ENCODE assay signal across 20 cellular contexts in the genomic region with DNA sequence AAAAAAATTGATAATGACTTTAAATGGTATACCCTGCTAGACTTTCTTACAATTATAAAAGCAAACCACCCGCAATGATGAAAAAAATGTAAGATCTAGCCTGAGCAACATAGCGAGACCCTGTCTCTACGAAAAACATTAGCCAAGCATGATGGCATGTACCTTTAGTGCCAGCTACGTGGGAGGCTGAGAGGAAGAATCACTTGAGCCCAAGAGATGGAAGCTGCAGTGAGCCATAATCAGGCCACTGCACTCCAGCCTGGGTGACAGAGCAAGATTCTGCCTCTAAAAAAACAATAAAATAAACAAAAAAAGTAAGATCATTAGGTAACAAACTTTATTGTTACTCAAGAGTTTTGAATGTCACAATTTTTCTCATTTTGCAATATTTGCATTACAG. TPM values are rescaled to one million over a fixed set of nuclear protein-coding genes. Genes with fewer than 3 reads are reported as not detected.
DNase-seq lines count a peak whose midpoint lies in the region; ATAC-seq, FAIRE-seq and TF ChIP-seq lines count a peak whose summit lies in the region.
"Had no signal": no experiment of that assay in that cellular context is flagged by ENCODE, and none has a peak within 500 bp of the region (broad histone marks: within the 10 kb centered on the region; RNA-seq: fewer than 3 reads in every experiment).

No MANE protein-coding gene starts in this region.

- H3K9me3 ChIP-seq in astrocyte (ENCODE audit: insufficient read depth, low read depth, low read length) (no peaks in the 10 kb centered on the region), neutrophil (no peaks in the 10 kb centered on the region), OCI-LY7 (ENCODE audit: low read length) (no peaks in the 10 kb centered on the region)

- H2AFZ ChIP-seq in astrocyte (ENCODE audit: low read depth, low read length) (no peak overlapping the region), OCI-LY7 (ENCODE audit: low read length) (no peak overlapping the region)

- H3K9ac ChIP-seq in astrocyte (ENCODE audit: low read length) = no peak overlapping the region

- H3K27ac ChIP-seq in astrocyte (ENCODE audit: low read depth, low read length) = no peak overlapping the region
- peak overlapping the region; percentile 37 for H3K27ac ChIP-seq in neutrophil
- H3K27ac ChIP-seq in OCI-LY7 (ENCODE audit: low read depth, low read length, poor library complexity, severe bottlenecking) = no peak overlapping the region
- H3K27ac ChIP-seq: C4-2B had no signal

- no peaks in the 10 kb centered on the region for H4K20me1 ChIP-seq in astrocyte (ENCODE audit: insufficient read depth, low read length)
- no peaks in the 10 kb centered on the region for H4K20me1 ChIP-seq in OCI-LY7 (ENCODE audit: insufficient read depth, low read length)

- peaks cover 55% of the 10 kb centered on the region for H3K36me3 ChIP-seq in astrocyte (ENCODE audit: insufficient read depth, low read length)
- peaks cover 92% of the 10 kb centered on the region for H3K36me3 ChIP-seq in neutrophil
- peaks cover 52% of the 10 kb centered on the region for H3K36me3 ChIP-seq in OCI-LY7 (ENCODE audit: insufficient read depth, low read length)

- CTCF ChIA-PET in OCI-LY7 (lab: Charles Lee; ENCODE audit: unreplicated experiment) = no interaction called here

- intact Hi-C loops in OCI-LY7 (cut with micrococcal nuclease; ENCODE audit: unreplicated experiment) = no loop called here

- H3K4me1 ChIP-seq in astrocyte (ENCODE audit: insufficient read depth, low read length) (no peaks in the 10 kb centered on the region), neutrophil (ENCODE audit: control insufficient read depth in 1 of 2, insufficient read depth in 1 of 2, low read depth in 1 of 2, low read length in 1 of 2) (peaks cover 8 to 11% of the 10 kb centered on the region in 2 experiments), OCI-LY7 (ENCODE audit: insufficient read depth, low read length, poor library complexity, severe bottlenecking) (no peaks in the 10 kb centered on the region)

- FAIRE-seq in astrocyte (lab: Jason Lieb, UNC) = no peak
- FAIRE-seq: A204.1, GM12892, GM18507 had no signal

- DNase-seq in stimulated activated naive CD8-positive, alpha-beta T cell treated with anti-CD3 and anti-CD28 coated beads, Interleukin-15, Interleukin-2, amounts not matched to agents 100 U/mL and 50 U/mL, for 24 hours = no peak
- peak; percentile 12 for DNase-seq in astrocyte (ENCODE audit: low read depth)
- no peak for DNase-seq in nephron progenitor cell
- no peak for DNase-seq in Ammon's horn (ENCODE audit: low spot score)
- no peak for DNase-seq in OCI-LY7 (ENCODE audit: low spot score)
- DNase-seq: ACHN; CD4-positive, alpha-beta memory T cell; DMS153; DMS79; GDM1; GOT3; H7; HFFc6 had no signal

- peak overlapping the region; percentile 22 for H3K27ac Mint-ChIP-seq in stimulated activated naive CD8-positive, alpha-beta T cell treated with anti-CD3 and anti-CD28 coated beads, Interleukin-15, Interleukin-2, amounts not matched to agents 100 ng/mL and 50 ng/mL, for 24 hours
- H3K27ac Mint-ChIP-seq in astrocyte (ENCODE audit: unreplicated experiment) = no peak overlapping the region
- H3K27ac Mint-ChIP-seq in nephron progenitor cell = no peak overlapping the region
- H3K27ac Mint-ChIP-seq: CD4-positive, alpha-beta memory T cell; HFFc6 had no signal

- POLR2A ChIA-PET in OCI-LY7 (lab: Charles Lee) = no interaction called here

- no peaks in the 10 kb centered on the region for H3K9me2 ChIP-seq in OCI-LY7 (ENCODE audit: insufficient read depth, low read length)

- H3K4me1 Mint-ChIP-seq in stimulated activated naive CD8-positive, alpha-beta T cell treated with anti-CD3 and anti-CD28 coated beads, Interleukin-15, Interleukin-2, amounts not matched to agents 100 ng/mL and 50 ng/mL, for 24 hours (ENCODE audit: low read depth) = no peaks in the 10 kb centered on the region
- no peaks in the 10 kb centered on the region for H3K4me1 Mint-ChIP-seq in astrocyte (ENCODE audit: low read depth, unreplicated experiment)
- H3K4me1 Mint-ChIP-seq in nephron progenitor cell = no peaks in the 10 kb centered on the region
- H3K4me1 Mint-ChIP-seq: CD4-positive, alpha-beta memory T cell had no signal

- no peak overlapping the region for H3K4me3 Mint-ChIP-seq in stimulated activated naive CD8-positive, alpha-beta T cell treated with anti-CD3 and anti-CD28 coated beads, Interleukin-15, Interleukin-2, amounts not matched to agents 100 ng/mL and 50 ng/mL, for 24 hours
- no peak overlapping the region for H3K4me3 Mint-ChIP-seq in astrocyte (ENCODE audit: unreplicated experiment)
- no peak overlapping the region for H3K4me3 Mint-ChIP-seq in nephron progenitor cell
- H3K4me3 Mint-ChIP-seq: CD4-positive, alpha-beta memory T cell; HFFc6 had no signal

- TF ChIP-seq CTCF in astrocyte (IDR thresholded peaks at IDR 0.05; ENCODE audit: insufficient read depth, low read depth, low read length) = no peak
- TF ChIP-seq CTCF in neutrophil (IDR thresholded peaks at IDR 0.05) = no peak
- no peak for TF ChIP-seq CTCF in nephron progenitor cell (IDR thresholded peaks at IDR 0.05)
- no peak for TF ChIP-seq CTCF in OCI-LY7 (conservative IDR thresholded peaks at IDR 0.05; ENCODE audit: low read length)

- H3K79me2 ChIP-seq in astrocyte (ENCODE audit: insufficient read depth, low read length) = no peaks in the 10 kb centered on the region
- no peaks in the 10 kb centered on the region for H3K79me2 ChIP-seq in OCI-LY7 (ENCODE audit: insufficient read depth, low read depth, low read length)

- no peaks in the 10 kb centered on the region for H3K27me3 Mint-ChIP-seq in stimulated activated naive CD8-positive, alpha-beta T cell treated with anti-CD3 and anti-CD28 coated beads, Interleukin-15, Interleukin-2, amounts not matched to agents 100 ng/mL and 50 ng/mL, for 24 hours
- H3K27me3 Mint-ChIP-seq in astrocyte (ENCODE audit: low read depth, unreplicated experiment) = no peaks in the 10 kb centered on the region
- H3K27me3 Mint-ChIP-seq in nephron progenitor cell (ENCODE audit: low read depth, poor library complexity) = no peaks in the 10 kb centered on the region
- H3K27me3 Mint-ChIP-seq: CD4-positive, alpha-beta memory T cell had no signal

- peaks cover 39% of the 10 kb centered on the region for H3K36me3 Mint-ChIP-seq in stimulated activated naive CD8-positive, alpha-beta T cell treated with anti-CD3 and anti-CD28 coated beads, Interleukin-15, Interleukin-2, amounts not matched to agents 100 ng/mL and 50 ng/mL, for 24 hours (ENCODE audit: low read depth)
- H3K36me3 Mint-ChIP-seq in astrocyte (ENCODE audit: low read depth, unreplicated experiment) (peaks cover 10% of the 10 kb centered on the region), nephron progenitor cell (ENCODE audit: low read depth) (peaks cover 57% of the 10 kb centered on the region)

- H3K9me3 Mint-ChIP-seq in stimulated activated naive CD8-positive, alpha-beta T cell treated with anti-CD3 and anti-CD28 coated beads, Interleukin-15, Interleukin-2, amounts not matched to agents 100 ng/mL and 50 ng/mL, for 24 hours = no peaks in the 10 kb centered on the region
- no peaks in the 10 kb centered on the region for H3K9me3 Mint-ChIP-seq in astrocyte (ENCODE audit: unreplicated experiment)
- H3K9me3 Mint-ChIP-seq in nephron progenitor cell = no peaks in the 10 kb centered on the region
- H3K9me3 Mint-ChIP-seq: CD4-positive, alpha-beta memory T cell; HFFc6 had no signal

- no peak overlapping the region for H3K4me2 ChIP-seq in astrocyte (ENCODE audit: low read length)
- no peak overlapping the region for H3K4me2 ChIP-seq in OCI-LY7 (ENCODE audit: low read length)

- no peak for ATAC-seq in stimulated activated naive CD8-positive, alpha-beta T cell treated with anti-CD3 and anti-CD28 coated beads, Interleukin-15, Interleukin-2, amounts not matched to agents 100 U/mL and 50 U/mL, for 24 hours
- ATAC-seq: HCT116 had no signal

- H3K27me3 ChIP-seq in astrocyte (ENCODE audit: insufficient read depth, low read length) (no peaks in the 10 kb centered on the region), neutrophil (no peaks in the 10 kb centered on the region)

- BruUV-seq in OCI-LY7 (replicated peaks; lab: Mats Ljungman, UMichigan) = no TSS peak

- H3K4me3 ChIP-seq in astrocyte (ENCODE audit: insufficient read depth, low read depth, low read length) (no peak overlapping the region), neutrophil (ENCODE audit: low read depth in 1 of 2, low read length in 1 of 2) (no peak overlapping the region), OCI-LY7 (ENCODE audit: low read depth, low read length, poor library complexity, severe bottlenecking) (no peak overlapping the region)

RNA-seq across cellular contexts. Expression of gene KMT5B, which starts 39.2 kb away (rescaled TPM):
- total RNA-seq in astrocyte = 33.4 and 38.0 TPM in 2 replicates
- total RNA-seq in OCI-LY7 (2014; rRNA removed; shearing (Covaris generic)) = 13.9 and 14.3 TPM in 2 replicates
- 26.3 and 28.8 TPM in 2 replicates for total RNA-seq in OCI-LY7 (2022)

RNA-seq across cellular contexts. Expression of gene CHKA, which starts 52.7 kb away (rescaled TPM):
- total RNA-seq in astrocyte (23.6 and 37.7 TPM in 2 replicates), OCI-LY7 (2022) (44.4 and 47.2 TPM in 2 replicates)
- total RNA-seq in OCI-LY7 (2014; rRNA removed; shearing (Covaris generic)) = 36.1 and 38.9 TPM in 2 replicates
